ENCODE assay signal across 2 cellular contexts in the genomic region with DNA sequence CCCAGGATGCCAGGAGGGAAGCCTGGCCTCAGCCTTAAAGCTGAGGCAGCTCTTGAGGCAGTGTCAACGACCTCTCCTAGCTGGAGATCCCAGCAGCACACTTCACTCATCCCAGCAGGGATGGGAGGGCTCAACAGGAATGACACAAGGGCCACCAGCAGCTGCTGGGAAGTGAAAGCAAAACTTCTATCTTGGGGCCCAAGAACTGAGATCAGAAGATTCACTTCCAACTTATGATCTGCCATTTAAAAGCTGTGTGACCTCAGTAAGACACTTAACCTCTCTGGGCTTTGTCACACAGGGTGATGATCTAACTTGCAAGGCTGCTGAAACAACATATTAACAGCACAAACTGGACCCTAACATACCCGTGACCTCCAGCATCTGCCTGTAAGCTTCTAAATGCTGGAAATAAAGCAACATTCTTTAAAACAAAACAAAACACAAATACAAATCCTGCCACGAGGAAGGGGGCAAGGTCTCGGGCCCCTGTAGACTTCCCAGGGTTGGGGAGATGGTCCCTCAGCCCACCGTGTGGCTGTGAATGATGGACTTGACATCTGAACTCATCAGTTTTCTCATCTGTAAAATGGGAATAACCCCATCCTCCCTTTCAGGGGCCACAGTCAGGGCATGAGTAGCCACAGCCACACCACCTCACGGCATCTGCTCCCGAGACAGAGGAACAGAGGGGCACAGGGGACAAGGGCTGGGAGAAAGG.
TF ChIP-seq lines count a peak whose summit lies in the region.

No MANE protein-coding gene starts in this region.

TF ChIP-seq in HEK293, 187 proteins besides CTCF, POLR2A, EP300 and RAD21:
- peak; percentile 99 for TF ChIP-seq ZIC2 (tag by site-specific recombination; IDR thresholded peaks at IDR 0.05)
- TF ChIP-seq KLF8 (tag by site-specific recombination; IDR thresholded peaks at IDR 0.05) = no peak
- TF ChIP-seq GLIS1 (tag by site-specific recombination; IDR thresholded peaks at IDR 0.05) = peak; percentile 23; the same call in 1 of the 2 replicates
- TF ChIP-seq ZNF768 (tag by site-specific recombination; IDR thresholded peaks at IDR 0.05) = peak; percentile 92; the same call in 1 of the 2 replicates
- no peak for TF ChIP-seq ZNF580 (tag by site-specific recombination; IDR thresholded peaks at IDR 0.05)

TF ChIP-seq in GM12878, 131 proteins besides CTCF, POLR2A, EP300 and RAD21:
- no peak for TF ChIP-seq ATF7 (IDR thresholded peaks at IDR 0.05; ENCODE audit: low read depth)
- no peak for TF ChIP-seq MTA3 (IDR thresholded peaks at IDR 0.05; ENCODE audit: borderline replicate concordance, low read length)
- no peak for TF ChIP-seq NKRF (conservative IDR thresholded peaks at IDR 0.05)
- TF ChIP-seq CBFB (IDR thresholded peaks at IDR 0.05; ENCODE audit: low read depth) = no peak
- peak; percentile 77; the same call in 1 of the 2 replicates for TF ChIP-seq SMARCA5 (IDR thresholded peaks at IDR 0.05)
